Comparison of ENCODE assay signal across 8 cellular contexts in genomic region chr1:37860346-37860666, GRCh38. TPM values are rescaled to one million over a fixed set of nuclear protein-coding genes. Genes with fewer than 3 reads are reported as not detected.
DNase-seq lines count a peak whose midpoint lies in the region; ATAC-seq and TF ChIP-seq lines count a peak whose summit lies in the region.

No MANE protein-coding gene starts in this region.

- no peaks in the 10 kb centered on the region for H3K9me3 ChIP-seq in heart right ventricle
- H3K9me3 ChIP-seq in mesodermal cell (ENCODE audit: control insufficient read depth, low read length): no peaks in the 10 kb centered on the region

- WGBS in heart right ventricle, 2 donors: 23 to 31% methylated on average over 5 of the region's 5 CpGs
- WGBS in mesodermal cell (ENCODE audit: insufficient coverage in 2 of 2), 2 experiments: 7 to 29% methylated on average over 3 to 4 of the region's 5 CpGs
- WGBS in urinary bladder: 27% methylated on average over 5 of the region's 5 CpGs

- peaks cover 0 to 45% (median 37%) of the 10 kb centered on the region in 9 donors for H3K4me1 ChIP-seq in heart right ventricle
- H3K4me1 ChIP-seq in mesodermal cell (ENCODE audit: control insufficient read depth, insufficient read depth, low read length, poor library complexity, severe bottlenecking): peaks cover 4% of the 10 kb centered on the region
- no peaks in the 10 kb centered on the region for H3K4me1 ChIP-seq in urinary bladder (ENCODE audit: insufficient read depth)

- peaks cover 23% of the 10 kb centered on the region for H3K36me3 Mint-ChIP-seq in MCF 10A (ENCODE audit: insufficient read depth, unreplicated experiment)

- peak overlapping the region; percentile 85 for H3K4me3 Mint-ChIP-seq in MCF 10A (ENCODE audit: unreplicated experiment)

- peaks cover 0 to 69% (median 26%) of the 10 kb centered on the region in 9 donors for H3K36me3 ChIP-seq in heart right ventricle
- peaks cover 35% of the 10 kb centered on the region for H3K36me3 ChIP-seq in mesodermal cell (ENCODE audit: control insufficient read depth, insufficient read depth, low read length)
- no peaks in the 10 kb centered on the region for H3K36me3 ChIP-seq in urinary bladder (ENCODE audit: insufficient read depth)

- peaks cover 16% of the 10 kb centered on the region for H3K4me1 Mint-ChIP-seq in MCF 10A (ENCODE audit: insufficient read depth, unreplicated experiment)

- BruUV-seq in MCF 10A (replicated peaks; lab: Mats Ljungman, UMichigan): no TSS peak

- no peak for ATAC-seq in heart right ventricle
- ATAC-seq in left ventricle myocardium superior: no peak
- no peak for ATAC-seq in HG03354 (IDR thresholded peaks at IDR 0.05; ENCODE audit: poor library complexity, severe bottlenecking, unreplicated experiment)

- H3K27ac ChIP-seq in heart right ventricle: peak overlapping the region; percentile 75 to 98 (median 94)
- peak overlapping the region; percentile 94 for H3K27ac ChIP-seq in mesodermal cell (ENCODE audit: low read depth, low read length, severe bottlenecking)
- no peak overlapping the region for H3K27ac ChIP-seq in urinary bladder (ENCODE audit: low read depth)

- H3K27ac Mint-ChIP-seq in MCF 10A (ENCODE audit: low read depth, unreplicated experiment): peak overlapping the region; percentile 68

- intact Hi-C loops in heart right ventricle (cut with DNase I) (loop anchor here in 3 of 10 donors (5.0 to 10.0 kb wide), 4 partner anchors 48 to 168 kb away; partner anchors contain the start of genes CDCA8 (in 2 of the 3), C1orf122 (in 1 of the 3) and YRDC (in 1 of the 3)), left ventricle myocardium superior (cut with micrococcal nuclease) (no loop called here), MCF 10A (cut with micrococcal nuclease) (loop anchor here (1.0 to 5.0 kb wide), 2 partner anchors 168 to 408 kb away; partner anchors contain the start of gene CDCA8)

- no peaks in the 10 kb centered on the region for H3K27me3 Mint-ChIP-seq in MCF 10A (ENCODE audit: insufficient read depth, unreplicated experiment)

- POLR2A ChIA-PET in MCF 10A (lab: Yijun Ruan, JAX): interaction anchor here (0.6 to 5.1 kb wide), 14 partner anchors 10 to 1323 kb away, joined by 3 to 59 read pairs (median 6); partner anchors contain the start of genes C1orf122, CDCA8, SF3A3 and YRDC

- H3K4me3 ChIP-seq in heart right ventricle (peak overlapping the region in 9 of 10 donors; percentile 72 to 96 (median 84)), mesodermal cell (ENCODE audit: extremely low read depth, insufficient read depth, low read length, poor library complexity, severe bottlenecking) (peak overlapping the region; percentile 94), urinary bladder (ENCODE audit: low read depth, low read length) (peak overlapping the region; percentile 86)

- H3K9me3 Mint-ChIP-seq in MCF 10A (ENCODE audit: unreplicated experiment): no peaks in the 10 kb centered on the region

- CTCF ChIA-PET in MCF 10A (lab: Yijun Ruan, JAX): interaction anchor here (0.6 to 4.1 kb wide), 37 partner anchors 9 to 1074 kb away, joined by 3 to 29 read pairs (median 5); partner anchors contain the start of genes C1orf122, CDCA8, SF3A3 and YRDC

- no peaks in the 10 kb centered on the region for H3K27me3 ChIP-seq in heart right ventricle

- peak in 3 of 9 donors; percentile 12 to 42 (median 36) for TF ChIP-seq CTCF in heart right ventricle (IDR thresholded peaks at IDR 0.05)
- peak; percentile 0 for TF ChIP-seq CTCF in MCF 10A (IDR thresholded peaks at IDR 0.05; ENCODE audit: unreplicated experiment)

- DNase-seq in heart right ventricle (no peak), left ventricle myocardium superior (no peak), MCF 10A (ENCODE audit: unreplicated experiment) (no peak), NCI-H446 (lab: John Stamatoyannopoulos, UW) (no peak), NCI-H146 treated with DMSO at 0.1 percent for 48 hours (lab: John Stamatoyannopoulos, UW; ENCODE audit: unreplicated experiment) (no peak)

RNA-seq across cellular contexts. Expression of gene MTF1, which starts 0.9 kb away (rescaled TPM):
- total RNA-seq in heart right ventricle (10 to 100 TPM; 10.0 to 17.1 (median 11.0) TPM), left ventricle myocardium superior (12.8 TPM), MCF 10A (2022) (28.4 and 34.7 TPM in 2 replicates), urinary bladder (4.4 TPM)
- polyA plus RNA-seq in heart right ventricle (1 to 10 TPM; 1.5 to 2.1 TPM), urinary bladder (5.6 TPM)
- 3.8 TPM for polyA plus RNA-seq in mesodermal cell (2013, experiment 1 of 2)
- 3.8 TPM for polyA plus RNA-seq in mesodermal cell (2013, experiment 2 of 2)

RNA-seq across cellular contexts. Expression of gene YRDC, which starts 52.3 kb away (rescaled TPM):
- total RNA-seq in heart right ventricle (1 to 10 TPM; 3.3 to 9.1 (median 5.5) TPM), left ventricle myocardium superior (4.0 TPM), MCF 10A (2022) (40.4 and 41.5 TPM in 2 replicates), urinary bladder (6.0 TPM)
- polyA plus RNA-seq in heart right ventricle (10 to 100 TPM in 1 of 2 donors, 1 to 10 TPM in 1; 4.3 to 15.9 TPM), urinary bladder (15.0 TPM)
- 19.6 TPM for polyA plus RNA-seq in mesodermal cell (2013, experiment 1 of 2)
- polyA plus RNA-seq in mesodermal cell (2013, experiment 2 of 2): 16.0 TPM

RNA-seq across cellular contexts. Expression of gene C1orf122, which starts 52.7 kb away (rescaled TPM):
- total RNA-seq in heart right ventricle: 10 to 100 TPM; 37.8 to 53.0 (median 46.0) TPM
- 10 to 100 TPM; 45.9 to 48.1 TPM for polyA plus RNA-seq in heart right ventricle
- 45.6 TPM for total RNA-seq in left ventricle myocardium superior
- total RNA-seq in MCF 10A (2022): 72.4 and 81.5 TPM in 2 replicates
- polyA plus RNA-seq in mesodermal cell (2013, experiment 1 of 2): 44.3 TPM
- 40.1 TPM for polyA plus RNA-seq in mesodermal cell (2013, experiment 2 of 2)
- 10.0 TPM for total RNA-seq in urinary bladder
- polyA plus RNA-seq in urinary bladder: 59.2 TPM
